Comparison of ENCODE assay signal across 10 cellular contexts in the genomic region with DNA sequence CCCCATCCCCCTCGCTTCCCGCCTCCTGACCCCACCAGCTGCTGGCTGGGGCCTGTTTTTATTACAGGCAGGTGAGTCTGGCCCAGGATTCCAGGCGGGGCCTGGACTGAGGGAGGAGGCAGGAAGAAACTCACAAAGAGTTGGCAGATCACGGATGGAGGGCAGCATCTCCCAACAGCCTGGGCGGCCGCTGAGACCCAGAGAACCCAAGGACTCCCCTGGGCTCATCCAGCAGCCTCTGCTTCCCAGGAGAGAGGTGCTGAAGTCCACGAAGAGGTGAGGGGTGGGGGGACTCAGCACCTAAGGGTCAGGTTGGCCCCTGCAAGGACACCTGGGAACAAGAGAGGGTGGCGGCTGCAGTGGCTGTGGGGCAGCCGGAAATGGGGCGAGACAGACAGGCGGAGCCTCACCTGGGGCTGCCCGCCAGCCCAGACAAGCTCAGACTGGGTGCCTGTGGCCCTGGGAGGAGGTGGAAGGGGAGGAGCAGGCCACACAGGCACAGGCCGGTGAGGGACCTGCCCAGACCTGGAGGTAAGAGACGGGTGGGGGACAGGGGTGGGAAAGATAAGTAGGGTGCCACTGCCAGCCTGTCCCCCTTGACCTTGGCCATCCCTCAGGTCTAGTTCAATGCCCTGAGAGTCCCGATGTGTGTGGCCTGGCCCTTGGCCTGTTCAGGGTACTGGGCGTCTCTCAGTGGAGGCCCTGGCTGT.
DNase-seq lines count a peak whose midpoint lies in the region; ATAC-seq, FAIRE-seq and TF ChIP-seq lines count a peak whose summit lies in the region.
"Had no signal": no experiment of that assay in that cellular context is flagged by ENCODE, and none has a peak within 500 bp of the region (broad histone marks: within the 10 kb centered on the region; RNA-seq: fewer than 3 reads in every experiment).

No MANE protein-coding gene starts in this region.

- no peaks in the 10 kb centered on the region for H3K36me3 ChIP-seq in parathyroid adenoma (ENCODE audit: control insufficient read depth, insufficient read depth, low read length)

- no peaks in the 10 kb centered on the region for H3K9me3 ChIP-seq in parathyroid adenoma (ENCODE audit: control insufficient read depth, low read length)

- no peak overlapping the region for H3K27ac ChIP-seq in coronary artery
- H3K27ac ChIP-seq in parathyroid adenoma, result peak overlapping the region; percentile 94

- peak overlapping the region; percentile 94 for H2AFZ ChIP-seq in parathyroid adenoma

- H3K79me2 ChIP-seq in parathyroid adenoma, result peaks cover 13% of the 10 kb centered on the region

- no peak for TF ChIP-seq CTCF in coronary artery (IDR thresholded peaks at IDR 0.05)
- TF ChIP-seq CTCF in parathyroid adenoma (IDR thresholded peaks at IDR 0.05), result no peak

- H3K4me3 ChIP-seq in coronary artery (no peak overlapping the region), parathyroid adenoma (ENCODE audit: low read depth, low read length) (peak overlapping the region; percentile 67)

- no peak for FAIRE-seq in RCC 7860 (lab: Jason Lieb, UNC)

- peaks cover 51% of the 10 kb centered on the region for H3K4me1 ChIP-seq in parathyroid adenoma

- peak; percentile 91 for DNase-seq in DMS153 (lab: John Stamatoyannopoulos, UW)
- peak; percentile 68 for DNase-seq in NCI-H2107 treated with DMSO at 0.1 percent for 48 hours (lab: John Stamatoyannopoulos, UW; ENCODE audit: unreplicated experiment)
- DNase-seq in coronary artery (ENCODE audit: low spot score), result peak; percentile 66
- DNase-seq in stimulated activated naive CD8-positive, alpha-beta T cell treated with anti-CD3 and anti-CD28 coated beads, Interleukin-15, Interleukin-2, amounts not matched to agents 100 U/mL and 50 U/mL, for 24 hours, result no peak
- DNase-seq in activated gamma-delta T cell treated with Interleukin-2 at 50 U/mL for 16 hours, result no peak
- DNase-seq in RCC 7860 (ENCODE audit: low spot score), result no peak
- DNase-seq: activated B cell treated with CpG ODN at 0.5 μM for 24 hours, NCI-H524 treated with DMSO at 0.1 percent for 48 hours had no signal

- H3K27me3 ChIP-seq in parathyroid adenoma (ENCODE audit: control insufficient read depth, insufficient read depth, low read length), result no peaks in the 10 kb centered on the region

- H3K9ac ChIP-seq in parathyroid adenoma, result peak overlapping the region; percentile 6

- no peak for ATAC-seq in stimulated activated naive CD8-positive, alpha-beta T cell treated with anti-CD3 and anti-CD28 coated beads, Interleukin-15, Interleukin-2, amounts not matched to agents 100 U/mL and 50 U/mL, for 24 hours
- ATAC-seq in HG02623 (IDR thresholded peaks at IDR 0.05; ENCODE audit: unreplicated experiment), result no peak

- H3K4me2 ChIP-seq in parathyroid adenoma (ENCODE audit: low read length), result peak overlapping the region; percentile 84

Comparison
In these comparisons a context has a peak if more than half of its experiments do, and no peak if none do; other contexts are left out.
1. DNase-seq: peak in DMS153 (single experiment), NCI-H2107 treated with DMSO at 0.1 percent for 48 hours (single experiment) and coronary artery (single experiment); none in stimulated activated naive CD8-positive, alpha-beta T cell treated with anti-CD3 and anti-CD28 coated beads, Interleukin-15, Interleukin-2, amounts not matched to agents 100 U/mL and 50 U/mL, for 24 hours (single experiment), activated gamma-delta T cell treated with Interleukin-2 at 50 U/mL for 16 hours (single experiment) and RCC 7860 (single experiment).